9 cellular contexts compared by ENCODE assay signal in genomic region chr12:84508325-84508861, GRCh38.
DNase-seq lines count a peak whose midpoint lies in the region; ATAC-seq, FAIRE-seq and TF ChIP-seq lines count a peak whose summit lies in the region.
"Had no signal": no experiment of that assay in that cellular context is flagged by ENCODE, and none has a peak within 500 bp of the region (broad histone marks: within the 10 kb centered on the region; RNA-seq: fewer than 3 reads in every experiment).

No MANE protein-coding gene starts in this region.

- H3K36me3 ChIP-seq in cardiac muscle cell, result no peaks in the 10 kb centered on the region

- TF ChIP-seq CTCF in 22Rv1 (IDR thresholded peaks at IDR 0.05) (peak; percentile 70), cardiac muscle cell (IDR thresholded peaks at IDR 0.05; ENCODE audit: low read depth, low read length) (peak; percentile 41), dorsolateral prefrontal cortex (IDR thresholded peaks at IDR 0.05 in 54 of 56, conservative IDR thresholded peaks at IDR 0.05 in 2 of 56; ENCODE audit: low read depth in 1 of 56, partially characterized antibody in 56 of 56) (peak in 3 of 56 donors; percentile 8 to 13 (median 12))

- H3K27me3 ChIP-seq in cardiac muscle cell, result no peaks in the 10 kb centered on the region
- H3K27me3 ChIP-seq in dorsolateral prefrontal cortex, result no peaks in the 10 kb centered on the region

- H3K4me3 ChIP-seq in cardiac muscle cell (no peak overlapping the region), dorsolateral prefrontal cortex (no peak overlapping the region)

- no peak overlapping the region for H3K27ac ChIP-seq in 22Rv1
- H3K27ac ChIP-seq in cardiac muscle cell, result no peak overlapping the region
- H3K27ac ChIP-seq in dorsolateral prefrontal cortex, result no peak overlapping the region

- DNase-seq in RPMI7951 (ENCODE audit: low read depth) (peak; percentile 46), cardiac muscle cell (ENCODE audit: low read depth in 1 of 2, low spot score in 1 of 2) (peak in 1 of 2 donors; percentile 63), urothelium cell line (ENCODE audit: low spot score) (peak; percentile 44), dorsolateral prefrontal cortex (no peak), COLO668 (lab: John Stamatoyannopoulos, UW; ENCODE audit: unreplicated experiment) (no peak)
- DNase-seq: activated naive CD8-positive, alpha-beta T cell treated with anti-CD3 and anti-CD28 coated beads, Interleukin-2, amount 10 ng/mL, durations not matched to agents 7 days and 5 days had no signal

- H3K9me3 ChIP-seq in cardiac muscle cell (ENCODE audit: low read depth), result no peaks in the 10 kb centered on the region

- ATAC-seq in GM18867 (IDR thresholded peaks at IDR 0.05; ENCODE audit: unreplicated experiment), result peak; percentile 85
- peak; percentile 79 for ATAC-seq in HG03342 (IDR thresholded peaks at IDR 0.05; ENCODE audit: unreplicated experiment)

- FAIRE-seq in urothelium cell line (lab: Jason Lieb, UNC), result no peak

- no peaks in the 10 kb centered on the region for H3K4me1 ChIP-seq in cardiac muscle cell (ENCODE audit: low read depth)

- intact Hi-C loops in dorsolateral prefrontal cortex (cut with DNase I), result no loop called here

Comparison
In these comparisons a context has a peak if more than half of its experiments do, and no peak if none do; other contexts are left out.
1. DNase-seq: peak in RPMI7951 (single experiment) and urothelium cell line (single experiment); none in dorsolateral prefrontal cortex (0 of 10) and COLO668 (single experiment).